ENCODE assay signal across 29 cellular contexts in genomic region chr1:18943162-18943561, GRCh38. TPM values are rescaled to one million over a fixed set of nuclear protein-coding genes. Genes with fewer than 3 reads are reported as not detected.
DNase-seq lines count a peak whose midpoint lies in the region; ATAC-seq and TF ChIP-seq lines count a peak whose summit lies in the region.
"Had no signal": no experiment of that assay in that cellular context is flagged by ENCODE, and none has a peak within 500 bp of the region (broad histone marks: within the 10 kb centered on the region; RNA-seq: fewer than 3 reads in every experiment).

No MANE protein-coding gene starts in this region.

- H3K27me3 Mint-ChIP-seq in CD4-positive, CD25-positive, alpha-beta regulatory T cell, result no peaks in the 10 kb centered on the region
- no peaks in the 10 kb centered on the region for H3K27me3 Mint-ChIP-seq in endodermal cell (ENCODE audit: insufficient read depth)
- H3K27me3 Mint-ChIP-seq: activated naive CD4-positive, alpha-beta T cell treated with anti-CD3 and anti-CD28 coated beads, Interleukin-2, amount 10 ng/mL, durations not matched to agents 7 days and 5 days; effector memory CD8-positive, alpha-beta T cell had no signal

- no peak for DNase-seq in CD4-positive, CD25-positive, alpha-beta regulatory T cell
- DNase-seq in RWPE1 (ENCODE audit: low spot score), result no peak
- no peak for DNase-seq in endodermal cell
- DNase-seq in osteoblast (ENCODE audit: insufficient read length, low spot score, missing footprints), result peak; percentile 8
- DNase-seq in upper lobe of right lung, result no peak
- no peak for DNase-seq in thyroid gland
- DNase-seq: activated CD4-positive, alpha-beta T cell treated with anti-CD3 and anti-CD28 coated beads for 48 hours; activated naive CD4-positive, alpha-beta T cell treated with anti-CD3 and anti-CD28 coated beads, Interleukin-2, amount 10 ng/mL, durations not matched to agents 7 days and 5 days; amniotic stem cell; effector memory CD8-positive, alpha-beta T cell; foreskin fibroblast; heart right ventricle; NCI-H1694 treated with DMSO at 0.1 percent for 48 hours; NCI-H2171 treated with DMSO at 0.1 percent for 48 hours; NCI-H510A treated with DMSO at 0.1 percent for 48 hours; PC-3; SHP77 treated with DMSO at 0.1 percent for 48 hours; stimulated activated CD4-positive, alpha-beta T cell treated with anti-CD3 and anti-CD28 coated beads, Interleukin-15, amount 100 ng/mL, for 24 hours; stimulated activated naive CD4-positive, alpha-beta T cell treated with Interleukin-2 at 50 U/mL for 16 hours; T-helper 9 cell; tibial artery had no signal

- H3K27me3 ChIP-seq in CD4-positive, CD25-positive, alpha-beta regulatory T cell (ENCODE audit: control insufficient read depth, insufficient read depth, low read length), result no peaks in the 10 kb centered on the region
- H3K27me3 ChIP-seq in endodermal cell (ENCODE audit: control insufficient read depth, insufficient read depth, low read length, poor library complexity, severe bottlenecking) (no peaks in the 10 kb centered on the region), osteoblast (ENCODE audit: insufficient read depth, low read length) (no peaks in the 10 kb centered on the region), upper lobe of right lung (no peaks in the 10 kb centered on the region), thyroid gland (no peaks in the 10 kb centered on the region)
- H3K27me3 ChIP-seq: breast epithelium, heart right ventricle, tibial artery had no signal

- 83 to 96% methylated on average over 1 to 3 of the region's 4 CpGs for WGBS in endodermal cell (ENCODE audit: insufficient coverage in 1 of 2, insufficient read length in 1 of 2), 2 experiments
- WGBS in thyroid gland, 2 donors, result 93 to 97% methylated on average over 4 of the region's 4 CpGs

- H3K4me3 ChIP-seq in CD4-positive, CD25-positive, alpha-beta regulatory T cell (ENCODE audit: low read depth, low read length), result no peak overlapping the region
- H3K4me3 ChIP-seq in endodermal cell (ENCODE audit: low read length) (no peak overlapping the region), osteoblast (ENCODE audit: insufficient read depth, low read length) (no peak overlapping the region), upper lobe of right lung (no peak overlapping the region), thyroid gland (replicated peaks in 1 of 3) (no peak overlapping the region)
- H3K4me3 ChIP-seq: breast epithelium, coronary artery, heart right ventricle, psoas muscle, tibial artery had no signal

- H3K27ac Mint-ChIP-seq in CD4-positive, CD25-positive, alpha-beta regulatory T cell, result peak overlapping the region in 2 of 3 donors; percentile 60 to 74
- H3K27ac Mint-ChIP-seq in endodermal cell, result no peak overlapping the region
- H3K27ac Mint-ChIP-seq: activated naive CD4-positive, alpha-beta T cell treated with anti-CD3 and anti-CD28 coated beads, Interleukin-2, amount 10 ng/mL, durations not matched to agents 7 days and 5 days had no signal

- TF ChIP-seq CTCF in RWPE1 (conservative IDR thresholded peaks at IDR 0.05; ENCODE audit: low read depth) (no peak), endodermal cell (conservative IDR thresholded peaks at IDR 0.05) (no peak), osteoblast (IDR thresholded peaks at IDR 0.05; ENCODE audit: extremely low read depth, low read depth, low read length) (no peak), upper lobe of right lung (IDR thresholded peaks at IDR 0.05) (no peak), thyroid gland (IDR thresholded peaks at IDR 0.05) (no peak)

- no peak overlapping the region for H2AFZ ChIP-seq in osteoblast (ENCODE audit: low read length)

- no peak for TF ChIP-seq POLR2A in thyroid gland (IDR thresholded peaks at IDR 0.05)

- H3K36me3 Mint-ChIP-seq in CD4-positive, CD25-positive, alpha-beta regulatory T cell, result peaks cover 4% of the 10 kb centered on the region
- no peaks in the 10 kb centered on the region for H3K36me3 Mint-ChIP-seq in endodermal cell (ENCODE audit: low read depth)

- no peak overlapping the region for H3K27ac ChIP-seq in CD4-positive, CD25-positive, alpha-beta regulatory T cell (ENCODE audit: insufficient read depth, low read length, poor library complexity, severe bottlenecking)
- peak overlapping the region; percentile 95 for H3K27ac ChIP-seq in RWPE1
- peak overlapping the region; percentile 41 for H3K27ac ChIP-seq in endodermal cell (ENCODE audit: low read depth, low read length)
- H3K27ac ChIP-seq in osteoblast (ENCODE audit: low read depth, low read length), result no peak overlapping the region
- no peak overlapping the region for H3K27ac ChIP-seq in upper lobe of right lung
- H3K27ac ChIP-seq in thyroid gland, result peak overlapping the region in 1 of 3 donors; percentile 74
- H3K27ac ChIP-seq: C4-2B, VCaP had no signal

- H3K36me3 ChIP-seq in CD4-positive, CD25-positive, alpha-beta regulatory T cell (ENCODE audit: control insufficient read depth, insufficient read depth, low read length), result no peaks in the 10 kb centered on the region
- H3K36me3 ChIP-seq in endodermal cell (ENCODE audit: control insufficient read depth, insufficient read depth, low read length), result no peaks in the 10 kb centered on the region
- peaks cover 5% of the 10 kb centered on the region for H3K36me3 ChIP-seq in osteoblast (ENCODE audit: insufficient read depth, low read length)
- H3K36me3 ChIP-seq in upper lobe of right lung, result no peaks in the 10 kb centered on the region
- no peaks in the 10 kb centered on the region for H3K36me3 ChIP-seq in thyroid gland
- H3K36me3 ChIP-seq: breast epithelium, tibial artery had no signal

- H3K79me2 ChIP-seq in osteoblast (ENCODE audit: insufficient read depth, low read length), result peaks cover 93% of the 10 kb centered on the region

- peaks cover 7 to 90% (median 69%) of the 10 kb centered on the region in 4 donors for H3K4me1 Mint-ChIP-seq in CD4-positive, CD25-positive, alpha-beta regulatory T cell
- peaks cover 27% of the 10 kb centered on the region for H3K4me1 Mint-ChIP-seq in endodermal cell

- CTCF ChIA-PET in RWPE1 (lab: Yijun Ruan, JAX), result interaction anchor here (0.6 kb wide), 1 partner anchor 9 kb away, joined by 3 read pairs; no protein-coding TSS in a partner anchor

- peaks cover 26% of the 10 kb centered on the region for H4K20me1 ChIP-seq in osteoblast (ENCODE audit: insufficient read depth, low read length)

- H3K4me1 ChIP-seq in CD4-positive, CD25-positive, alpha-beta regulatory T cell (ENCODE audit: control insufficient read depth, insufficient read depth, low read length, poor library complexity, severe bottlenecking), result peaks cover 82% of the 10 kb centered on the region
- peaks cover 14% of the 10 kb centered on the region for H3K4me1 ChIP-seq in endodermal cell (ENCODE audit: control insufficient read depth, insufficient read depth, low read length)
- peaks cover 35% of the 10 kb centered on the region for H3K4me1 ChIP-seq in osteoblast (ENCODE audit: insufficient read depth, low read length)
- H3K4me1 ChIP-seq in upper lobe of right lung, result peaks cover 69% of the 10 kb centered on the region
- peaks cover 67 to 83% of the 10 kb centered on the region in 2 donors for H3K4me1 ChIP-seq in thyroid gland

- peak overlapping the region in 1 of 4 donors; percentile 89 for H3K4me3 Mint-ChIP-seq in CD4-positive, CD25-positive, alpha-beta regulatory T cell
- no peak overlapping the region for H3K4me3 Mint-ChIP-seq in endodermal cell
- H3K4me3 Mint-ChIP-seq: activated naive CD4-positive, alpha-beta T cell treated with anti-CD3 and anti-CD28 coated beads, Interleukin-2, amount 10 ng/mL, durations not matched to agents 7 days and 5 days had no signal

- H3K9me3 ChIP-seq in CD4-positive, CD25-positive, alpha-beta regulatory T cell (ENCODE audit: control insufficient read depth in 2 of 2, low read length in 2 of 2), result no peaks in the 10 kb centered on the region
- H3K9me3 ChIP-seq in endodermal cell (ENCODE audit: control insufficient read depth, low read length) (no peaks in the 10 kb centered on the region), osteoblast (ENCODE audit: low read depth, low read length) (no peaks in the 10 kb centered on the region), upper lobe of right lung (no peaks in the 10 kb centered on the region), thyroid gland (no peaks in the 10 kb centered on the region)
- H3K9me3 ChIP-seq: breast epithelium, heart right ventricle, psoas muscle, tibial artery had no signal

- H3K9ac ChIP-seq in endodermal cell (ENCODE audit: extremely low read depth, low read length, poor library complexity, severe bottlenecking), result no peak overlapping the region

- no peak for ATAC-seq in CD4-positive, CD25-positive, alpha-beta regulatory T cell (ENCODE audit: low read depth in 2 of 2)
- ATAC-seq in upper lobe of right lung, result no peak
- no peak for ATAC-seq in HG02973 (IDR thresholded peaks at IDR 0.05; ENCODE audit: unreplicated experiment)
- ATAC-seq: effector memory CD8-positive, alpha-beta T cell; esophagus mucosa; HCT116; heart right ventricle; PC-3; psoas muscle had no signal

- no peaks in the 10 kb centered on the region for H3K9me3 Mint-ChIP-seq in CD4-positive, CD25-positive, alpha-beta regulatory T cell
- no peaks in the 10 kb centered on the region for H3K9me3 Mint-ChIP-seq in endodermal cell
- H3K9me3 Mint-ChIP-seq: activated naive CD4-positive, alpha-beta T cell treated with anti-CD3 and anti-CD28 coated beads, Interleukin-2, amount 10 ng/mL, durations not matched to agents 7 days and 5 days; effector memory CD8-positive, alpha-beta T cell had no signal

- H3K4me2 ChIP-seq in osteoblast (ENCODE audit: insufficient read depth, low read length), result no peak overlapping the region

- intact Hi-C loops in upper lobe of right lung (cut with DNase I), result no loop called here
- intact Hi-C loops in thyroid gland (cut with DNase I), result no loop called here

- POLR2A ChIA-PET in RWPE1 (lab: Yijun Ruan, JAX; ENCODE audit: low non-redundant PET), result no interaction called here

RNA-seq across cellular contexts. Expression of gene IFFO2, which starts 13.3 kb away (rescaled TPM):
- total RNA-seq in CD4-positive, CD25-positive, alpha-beta regulatory T cell, result 101 TPM
- 1 to 10 TPM; 1.4 to 4.7 (median 2.9) TPM for polyA plus RNA-seq in CD4-positive, CD25-positive, alpha-beta regulatory T cell
- total RNA-seq in endodermal cell, result 1 to 10 TPM; 4.6 to 6.4 TPM
- polyA plus RNA-seq in endodermal cell (2013, experiment 1 of 2), result 7.7 TPM
- 6.8 TPM for polyA plus RNA-seq in endodermal cell (2013, experiment 2 of 2)
- 6.8 and 10.9 TPM in 2 replicates for total RNA-seq in osteoblast
- 15.4 TPM for total RNA-seq in upper lobe of right lung
- 10 to 100 TPM in 3 of 4 donors, 1 to 10 TPM in 1; 7.2 to 11.3 (median 10.1) TPM for total RNA-seq in thyroid gland

RNA-seq across cellular contexts. Expression of gene ALDH4A1, which starts 40.8 kb away (rescaled TPM):
- total RNA-seq in CD4-positive, CD25-positive, alpha-beta regulatory T cell, result 1.4 TPM
- 1 to 10 TPM; 1.0 to 2.0 (median 1.5) TPM for polyA plus RNA-seq in CD4-positive, CD25-positive, alpha-beta regulatory T cell
- total RNA-seq in endodermal cell, result 10 to 100 TPM in 1 of 2 donors, 1 to 10 TPM in 1; 7.6 to 18.7 TPM
- polyA plus RNA-seq in endodermal cell (2013, experiment 1 of 2), result 13.0 TPM
- 13.1 TPM for polyA plus RNA-seq in endodermal cell (2013, experiment 2 of 2)
- total RNA-seq in osteoblast, result 28.6 and 31.8 TPM in 2 replicates
- total RNA-seq in upper lobe of right lung, result 11.8 TPM
- total RNA-seq in thyroid gland, result 10 to 100 TPM in 3 of 4 donors, 1 to 10 TPM in 1; 5.4 to 29.9 (median 18.6) TPM

Comparison
In these comparisons a context has a peak if more than half of its experiments do, and no peak if none do; other contexts are left out.
1. H3K27ac ChIP-seq: peak in RWPE1 (single experiment) and endodermal cell (single experiment); none in CD4-positive, CD25-positive, alpha-beta regulatory T cell (single experiment), osteoblast (single experiment) and upper lobe of right lung (single experiment).